19 cellular contexts compared by ENCODE assay signal in genomic region chr4:110869114-110869513, GRCh38.
DNase-seq lines count a peak whose midpoint lies in the region; ATAC-seq and TF ChIP-seq lines count a peak whose summit lies in the region.
"Had no signal": no experiment of that assay in that cellular context is flagged by ENCODE, and none has a peak within 500 bp of the region (broad histone marks: within the 10 kb centered on the region; RNA-seq: fewer than 3 reads in every experiment).

No MANE protein-coding gene starts in this region.

- H3K27me3 ChIP-seq in brain microvascular endothelial cell (replicated peaks) (no peaks in the 10 kb centered on the region), mesenchymal stem cell (ENCODE audit: control insufficient read depth in 1 of 2, insufficient read depth in 1 of 2, low read length in 2 of 2) (no peaks in the 10 kb centered on the region), tibial nerve (no peaks in the 10 kb centered on the region)
- H3K27me3 ChIP-seq: foreskin keratinocyte had no signal

- DNase-seq in AG10803 (ENCODE audit: low read depth) (peak; percentile 83), HS-5 (ENCODE audit: low read depth) (peak; percentile 48), brain microvascular endothelial cell (peak; percentile 32), mesenchymal stem cell (no peak), islet precursor cell (no peak), NCI-H146 treated with DMSO at 0.1 percent for 48 hours (lab: John Stamatoyannopoulos, UW; ENCODE audit: unreplicated experiment) (no peak), tibial nerve (ENCODE audit: low spot score in 2 of 2) (no peak)
- DNase-seq in activated CD4-positive, alpha-beta T cell treated with anti-CD3 and anti-CD28 coated beads for 36 hours: no peak
- DNase-seq: activated CD4-positive, alpha-beta T cell treated with anti-CD3 and anti-CD28 coated beads, Interleukin-2, amount 50 U/mL, for 1 hour; activated T-cell treated with anti-CD3 and anti-CD28 coated beads for 4 hours; DMS 273 treated with DMSO at 0.1 percent for 48 hours; NCI-H1092 treated with DMSO at 0.1 percent for 48 hours; NCI-H774; stimulated activated CD4-positive, alpha-beta T cell treated with anti-CD3 and anti-CD28 coated beads, Interleukin-2, amount 100 ng/mL, for 48 hours had no signal

- no peaks in the 10 kb centered on the region for H3K4me1 ChIP-seq in mesenchymal stem cell (ENCODE audit: control insufficient read depth, insufficient read depth, low read depth, low read length)
- peaks cover 0 to 35% (median 0%) of the 10 kb centered on the region in 4 donors for H3K4me1 ChIP-seq in tibial nerve

- no peak overlapping the region for H3K18ac ChIP-seq in mesenchymal stem cell (ENCODE audit: low read depth in 1 of 2, low read length in 2 of 2)

- H3K4me2 ChIP-seq in mesenchymal stem cell (ENCODE audit: low read length, poor library complexity, severe bottlenecking): no peak overlapping the region

- H3K36me3 ChIP-seq in brain microvascular endothelial cell (replicated peaks): no peaks in the 10 kb centered on the region
- no peaks in the 10 kb centered on the region for H3K36me3 ChIP-seq in mesenchymal stem cell (ENCODE audit: control insufficient read depth in 1 of 2, insufficient read depth in 2 of 2, low read depth in 1 of 2, low read length in 2 of 2)
- no peaks in the 10 kb centered on the region for H3K36me3 ChIP-seq in tibial nerve

- ATAC-seq in activated CD4-positive, alpha-beta T cell treated with anti-CD3 and anti-CD28 coated beads for 36 hours: no peak
- ATAC-seq: activated naive CD4-positive, alpha-beta T cell treated with anti-CD3 and anti-CD28 coated beads, Interleukin-2, amount 50 U/mL, for 72 hours; foreskin keratinocyte; sciatic nerve had no signal

- intact Hi-C loops in activated CD4-positive, alpha-beta T cell treated with anti-CD3 and anti-CD28 coated beads for 36 hours (cut with DNase I, micrococcal nuclease): no loop called here

- TF ChIP-seq POLR2A in tibial nerve (IDR thresholded peaks at IDR 0.05): no peak

- in situ Hi-C loops in brain microvascular endothelial cell (cut with HindIII; ENCODE audit: low pct_ligation_motif_present, low sequenced_read_pairs): no loop called here

- no peak overlapping the region for H2BK12ac ChIP-seq in mesenchymal stem cell (ENCODE audit: low read length in 2 of 2)

- H3K27ac ChIP-seq in brain microvascular endothelial cell (no peak overlapping the region), mesenchymal stem cell (ENCODE audit: low read length, poor library complexity, severe bottlenecking) (no peak overlapping the region), tibial nerve (no peak overlapping the region)
- H3K27ac ChIP-seq: foreskin keratinocyte, HL-60, KMS-11 had no signal

- H2AK5ac ChIP-seq in mesenchymal stem cell (ENCODE audit: low read length, severe bottlenecking): no peak overlapping the region

- H3K4me1 Mint-ChIP-seq in activated CD4-positive, alpha-beta T cell treated with anti-CD3 and anti-CD28 coated beads for 36 hours: no peaks in the 10 kb centered on the region

- no peak overlapping the region for H3K4ac ChIP-seq in mesenchymal stem cell (ENCODE audit: low read depth in 1 of 2, low read length in 2 of 2)

- no peak for TF ChIP-seq EP300 in tibial nerve (IDR thresholded peaks at IDR 0.05)

- H3K14ac ChIP-seq in mesenchymal stem cell (ENCODE audit: low read length in 2 of 2): no peak overlapping the region

- no peaks in the 10 kb centered on the region for H3K27me3 Mint-ChIP-seq in activated CD4-positive, alpha-beta T cell treated with anti-CD3 and anti-CD28 coated beads for 36 hours

- H3K79me1 ChIP-seq in mesenchymal stem cell (replicated peaks; ENCODE audit: low read length, poor library complexity, severe bottlenecking): no peaks in the 10 kb centered on the region

- H3K9ac ChIP-seq in mesenchymal stem cell (ENCODE audit: low read length): peak overlapping the region; percentile 63
- H3K9ac ChIP-seq: KMS-11 had no signal

- no peak overlapping the region for H2BK120ac ChIP-seq in mesenchymal stem cell (ENCODE audit: low read depth, low read length)

- H3K9me3 ChIP-seq in mesenchymal stem cell (ENCODE audit: control insufficient read depth, low read length) (no peaks in the 10 kb centered on the region), tibial nerve (no peaks in the 10 kb centered on the region)

- no peak overlapping the region for H4K91ac ChIP-seq in mesenchymal stem cell (ENCODE audit: low read length)

- H3K4me3 Mint-ChIP-seq in activated CD4-positive, alpha-beta T cell treated with anti-CD3 and anti-CD28 coated beads for 36 hours: no peak overlapping the region

- 38% methylated on average over 2 of the region's 2 CpGs for WGBS in mesenchymal stem cell
- WGBS in tibial nerve, 2 donors: 23 to 29% methylated on average over 2 of the region's 2 CpGs

- no peak overlapping the region for H3K23ac ChIP-seq in mesenchymal stem cell (ENCODE audit: low read length in 2 of 2)

- H2AFZ ChIP-seq in mesenchymal stem cell (ENCODE audit: low read depth, low read length): no peak overlapping the region

- no peak overlapping the region for H3K27ac Mint-ChIP-seq in activated CD4-positive, alpha-beta T cell treated with anti-CD3 and anti-CD28 coated beads for 36 hours
- H3K27ac Mint-ChIP-seq: activated naive CD4-positive, alpha-beta T cell treated with anti-CD3 and anti-CD28 coated beads, Interleukin-2, amount 50 U/mL, for 72 hours had no signal

- H3K36me3 Mint-ChIP-seq in activated CD4-positive, alpha-beta T cell treated with anti-CD3 and anti-CD28 coated beads for 36 hours (ENCODE audit: low read depth): no peaks in the 10 kb centered on the region
- H3K36me3 Mint-ChIP-seq: activated naive CD4-positive, alpha-beta T cell treated with anti-CD3 and anti-CD28 coated beads, Interleukin-2, amount 50 U/mL, for 72 hours had no signal

- H3K9me3 Mint-ChIP-seq in activated CD4-positive, alpha-beta T cell treated with anti-CD3 and anti-CD28 coated beads for 36 hours (ENCODE audit: low read depth): peaks cover 2% of the 10 kb centered on the region
- H3K9me3 Mint-ChIP-seq: activated naive CD4-positive, alpha-beta T cell treated with anti-CD3 and anti-CD28 coated beads, Interleukin-2, amount 50 U/mL, for 72 hours had no signal

- no peak overlapping the region for H2BK5ac ChIP-seq in mesenchymal stem cell (ENCODE audit: low read depth, low read length, poor library complexity, severe bottlenecking)

- TF ChIP-seq CTCF in AG10803 (conservative IDR thresholded peaks at IDR 0.05; ENCODE audit: low read length): no peak
- no peak for TF ChIP-seq CTCF in brain microvascular endothelial cell (IDR thresholded peaks at IDR 0.05; ENCODE audit: low read depth, low read length, missing control alignments)
- TF ChIP-seq CTCF in tibial nerve (IDR thresholded peaks at IDR 0.05): no peak

- POLR2A ChIA-PET in activated CD4-positive, alpha-beta T cell treated with anti-CD3 and anti-CD28 coated beads for 36 hours (lab: Charles Lee): no interaction called here

- no peak overlapping the region for H3K4me3 ChIP-seq in AG10803 (ENCODE audit: low read length)
- H3K4me3 ChIP-seq in brain microvascular endothelial cell (ENCODE audit: low read depth, low read length): no peak overlapping the region
- H3K4me3 ChIP-seq in mesenchymal stem cell (ENCODE audit: insufficient read depth in 1 of 2, low read depth in 1 of 2, low read length in 2 of 2): peak overlapping the region in 1 of 2 experiments; percentile 6
- no peak overlapping the region for H3K4me3 ChIP-seq in tibial nerve

- CTCF ChIA-PET in activated CD4-positive, alpha-beta T cell treated with anti-CD3 and anti-CD28 coated beads for 36 hours (lab: Charles Lee): interaction anchor here (1.4 kb wide), 1 partner anchor 9 kb away, joined by 3 read pairs; no protein-coding TSS in a partner anchor

- H4K8ac ChIP-seq in mesenchymal stem cell (ENCODE audit: low read length): no peak overlapping the region

- H2BK15ac ChIP-seq in mesenchymal stem cell (ENCODE audit: low read depth, poor library complexity, severe bottlenecking): no peak overlapping the region

Comparison
In these comparisons a context has a peak if more than half of its experiments do, and no peak if none do; other contexts are left out.
1. DNase-seq: peak in AG10803 (single experiment), HS-5 (single experiment) and brain microvascular endothelial cell (single experiment); none in mesenchymal stem cell (single experiment), islet precursor cell (single experiment), activated CD4-positive, alpha-beta T cell treated with anti-CD3 and anti-CD28 coated beads for 36 hours (single experiment), NCI-H146 treated with DMSO at 0.1 percent for 48 hours (single experiment) and tibial nerve (0 of 2).